ENCODE assay signal across 2 cellular contexts in genomic region chr9:137445930-137446431, GRCh38.
TF ChIP-seq lines count a peak whose summit lies in the region.

No MANE protein-coding gene starts in this region.

TF ChIP-seq in Ishikawa, 13 proteins besides CTCF, POLR2A, EP300 and RAD21:
- no peak for TF ChIP-seq ZBTB7A (IDR thresholded peaks at IDR 0.05; ENCODE audit: low read depth)
- TF ChIP-seq TCF12 (IDR thresholded peaks at IDR 0.05; ENCODE audit: low read depth): 0 out of 2 replicates have a peak, but pooled peaks have one; percentile 20
TF ChIP-seq in Ishikawa: peak in this region for 1.

TF ChIP-seq in GM12878, 131 proteins besides CTCF, POLR2A, EP300 and RAD21:
- TF ChIP-seq IKZF2 (IDR thresholded peaks at IDR 0.05) (no peak), KDM1A (IDR thresholded peaks at IDR 0.05; ENCODE audit: borderline replicate concordance) (no peak), E4F1 (IDR thresholded peaks at IDR 0.05; ENCODE audit: borderline replicate concordance, partially characterized antibody) (no peak), SPI1 (IDR thresholded peaks at IDR 0.05; ENCODE audit: borderline replicate concordance, insufficient read depth, low read depth, low read length) (no peak), MEF2B (IDR thresholded peaks at IDR 0.05; ENCODE audit: partially characterized antibody, poor library complexity, severe bottlenecking) (no peak), CHD4 (IDR thresholded peaks at IDR 0.05) (no peak), FOS (IDR thresholded peaks at IDR 0.05; ENCODE audit: borderline replicate concordance, extremely low read depth, insufficient read length) (no peak)
TF ChIP-seq in GM12878: peak in this region for 0.
